Comparison of ENCODE assay signal across 10 cellular contexts in genomic region chr14:71130491-71131179, GRCh38.
DNase-seq lines count a peak whose midpoint lies in the region; ATAC-seq and TF ChIP-seq lines count a peak whose summit lies in the region.
"Had no signal": no experiment of that assay in that cellular context is flagged by ENCODE, and none has a peak within 500 bp of the region (broad histone marks: within the 10 kb centered on the region; RNA-seq: fewer than 3 reads in every experiment).

No MANE protein-coding gene starts in this region.

- in situ Hi-C loops in astrocyte of the spinal cord (cut with HindIII; ENCODE audit: low sequenced_read_pairs), result no loop called here

- TF ChIP-seq CTCF in astrocyte of the spinal cord (IDR thresholded peaks at IDR 0.05; ENCODE audit: low read depth, low read length), result no peak

- peak overlapping the region; percentile 41 for H3K27ac ChIP-seq in mesodermal cell (ENCODE audit: low read depth, low read length, severe bottlenecking)
- H3K27ac ChIP-seq: thoracic aorta had no signal

- H3K36me3 ChIP-seq in mesodermal cell (ENCODE audit: control insufficient read depth, insufficient read depth, low read length), result no peaks in the 10 kb centered on the region
- H3K36me3 ChIP-seq: thoracic aorta had no signal

- WGBS in mesodermal cell (ENCODE audit: insufficient coverage in 2 of 2), 2 experiments, result 70 to 83% methylated on average over 6 to 8 of the region's 11 CpGs

- H3K4me3 ChIP-seq in astrocyte of the spinal cord (ENCODE audit: low read depth, low read length) (no peak overlapping the region), mesodermal cell (ENCODE audit: extremely low read depth, insufficient read depth, low read length, poor library complexity, severe bottlenecking) (no peak overlapping the region)
- H3K4me3 ChIP-seq: thoracic aorta had no signal

- ATAC-seq in HG03521 (IDR thresholded peaks at IDR 0.05; ENCODE audit: unreplicated experiment), result no peak
- ATAC-seq in HG02885 (IDR thresholded peaks at IDR 0.05; ENCODE audit: poor library complexity, unreplicated experiment), result no peak

- DNase-seq in ELF-1 (ENCODE audit: low read depth, low spot score) (peak; percentile 30), MV-4-11 (lab: John Stamatoyannopoulos, UW) (peak; percentile 94), astrocyte of the spinal cord (ENCODE audit: low read depth, low spot score) (peak; percentile 85), NCI-H187 treated with DMSO at 0.1 percent for 48 hours (lab: John Stamatoyannopoulos, UW) (no peak), NCI-H1694 treated with DMSO at 0.1 percent for 48 hours (lab: John Stamatoyannopoulos, UW) (no peak)
- DNase-seq: retina had no signal

- H3K9me3 ChIP-seq in mesodermal cell (ENCODE audit: control insufficient read depth, low read length), result no peaks in the 10 kb centered on the region
- H3K9me3 ChIP-seq: thoracic aorta had no signal

- H3K4me1 ChIP-seq in mesodermal cell (ENCODE audit: control insufficient read depth, insufficient read depth, low read length, poor library complexity, severe bottlenecking), result peaks cover 9% of the 10 kb centered on the region

Comparison
In these comparisons a context has a peak if more than half of its experiments do, and no peak if none do; other contexts are left out.
1. DNase-seq: peak in ELF-1 (single experiment), MV-4-11 (single experiment) and astrocyte of the spinal cord (single experiment); none in NCI-H187 treated with DMSO at 0.1 percent for 48 hours (single experiment) and NCI-H1694 treated with DMSO at 0.1 percent for 48 hours (single experiment).